In the genomic region with DNA sequence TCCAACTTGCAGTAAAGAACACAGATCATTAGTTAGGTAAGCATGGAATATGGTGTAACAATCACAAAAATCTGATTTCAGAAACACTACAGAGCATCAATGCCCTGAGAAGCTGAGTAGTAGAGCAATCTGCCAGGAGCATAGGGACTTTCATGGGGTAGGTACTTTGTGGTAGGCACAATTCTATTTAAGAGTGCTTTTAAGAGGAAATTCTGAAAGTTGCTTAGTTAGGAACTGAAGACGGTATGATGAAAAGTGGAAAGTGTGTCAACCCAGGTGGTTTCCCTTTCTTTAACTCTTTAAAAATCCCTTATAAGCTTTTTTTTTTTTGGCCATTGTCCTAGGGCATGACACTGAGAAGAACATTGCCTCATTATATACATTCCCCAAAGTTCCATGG, we compare ENCODE assay signal across 19 cellular contexts.
DNase-seq lines count a peak whose midpoint lies in the region; ATAC-seq, FAIRE-seq and TF ChIP-seq lines count a peak whose summit lies in the region.
"Had no signal": no experiment of that assay in that cellular context is flagged by ENCODE, and none has a peak within 500 bp of the region (broad histone marks: within the 10 kb centered on the region; RNA-seq: fewer than 3 reads in every experiment).

No MANE protein-coding gene starts in this region.

- H3K4me3 ChIP-seq in OCI-LY3 (ENCODE audit: low read length) (no peak overlapping the region), kidney (ENCODE audit: low read length in 2 of 2) (no peak overlapping the region), prostate gland (no peak overlapping the region)
- H3K4me3 ChIP-seq in effector memory CD4-positive, alpha-beta T cell (ENCODE audit: insufficient read depth, low read depth, low read length, poor library complexity, severe bottlenecking), result no peak overlapping the region
- H3K4me3 ChIP-seq: HAP-1 had no signal

- peak overlapping the region; percentile 19; the same call in 1 of the 2 replicates for H3K4me2 ChIP-seq in OCI-LY3 (ENCODE audit: low read length)
- H3K4me2 ChIP-seq: KMS-11 had no signal

- H3K27ac ChIP-seq in OCI-LY3 (ENCODE audit: low read length), result no peak overlapping the region
- H3K27ac ChIP-seq in kidney (ENCODE audit: low read depth in 2 of 2, low read length in 2 of 2), result no peak overlapping the region
- no peak overlapping the region for H3K27ac ChIP-seq in effector memory CD4-positive, alpha-beta T cell (ENCODE audit: insufficient read depth, low read length, poor library complexity, severe bottlenecking)
- H3K27ac ChIP-seq in prostate gland, result no peak overlapping the region
- H3K27ac ChIP-seq: KMS-11 had no signal

- H3K36me3 ChIP-seq in OCI-LY3 (replicated peaks; ENCODE audit: low read depth, low read length), result no peaks in the 10 kb centered on the region
- H3K36me3 ChIP-seq in kidney (ENCODE audit: control insufficient read depth in 1 of 2, insufficient read depth in 2 of 2, low read length in 2 of 2), result no peaks in the 10 kb centered on the region
- no peaks in the 10 kb centered on the region for H3K36me3 ChIP-seq in effector memory CD4-positive, alpha-beta T cell (ENCODE audit: control insufficient read depth, insufficient read depth, low read length)
- H3K36me3 ChIP-seq in prostate gland, result no peaks in the 10 kb centered on the region
- H3K36me3 ChIP-seq: HAP-1 had no signal

- peaks cover 23% of the 10 kb centered on the region for H3K4me1 ChIP-seq in OCI-LY3 (ENCODE audit: low read length)
- H3K4me1 ChIP-seq in kidney (ENCODE audit: control insufficient read depth in 1 of 2, insufficient read depth in 1 of 2, low read depth in 1 of 2, low read length in 2 of 2), result peaks cover 0 to under 1% of the 10 kb centered on the region in 2 donors
- no peaks in the 10 kb centered on the region for H3K4me1 ChIP-seq in effector memory CD4-positive, alpha-beta T cell (ENCODE audit: control insufficient read depth, insufficient read depth, low read length, poor library complexity, severe bottlenecking)
- H3K4me1 ChIP-seq in prostate gland (replicated peaks), result no peaks in the 10 kb centered on the region
- H3K4me1 ChIP-seq: HAP-1 had no signal

- DNase-seq in kidney, result no peak
- no peak for DNase-seq in G401 (ENCODE audit: low spot score)
- DNase-seq in effector memory CD4-positive, alpha-beta T cell, result no peak
- DNase-seq in prostate gland (ENCODE audit: low spot score), result no peak
- DNase-seq: ACHN; C1 segment of cervical spinal cord; Calu3; CD4-positive, alpha-beta T cell; DMS 273 treated with DMSO at 0.1 percent for 48 hours had no signal

- H3K9ac ChIP-seq in OCI-LY3 (ENCODE audit: low read length), result no peak overlapping the region
- no peak overlapping the region for H3K9ac ChIP-seq in kidney (ENCODE audit: low read length in 2 of 2)
- H3K9ac ChIP-seq: KMS-11 had no signal

- no peaks in the 10 kb centered on the region for H4K20me1 ChIP-seq in OCI-LY3 (ENCODE audit: insufficient read depth, low read length)

- WGBS in prostate gland, result 85% methylated on average over 1 of the region's 1 CpG

- no peaks in the 10 kb centered on the region for H3K27me3 ChIP-seq in OCI-LY3 (ENCODE audit: low read depth, low read length)
- no peaks in the 10 kb centered on the region for H3K27me3 ChIP-seq in effector memory CD4-positive, alpha-beta T cell (replicated peaks; ENCODE audit: control insufficient read depth, insufficient read depth, low read length, poor library complexity, severe bottlenecking)
- no peaks in the 10 kb centered on the region for H3K27me3 ChIP-seq in prostate gland (replicated peaks; ENCODE audit: insufficient read depth)

- intact Hi-C loops in kidney (cut with DNase I) (no loop called here), prostate gland (cut with DNase I) (no loop called here)

- TF ChIP-seq CTCF in OCI-LY3 (IDR thresholded peaks at IDR 0.05; ENCODE audit: low read depth, low read length) (no peak), kidney (IDR thresholded peaks at IDR 0.05; ENCODE audit: borderline replicate concordance, extremely low read depth, insufficient read depth) (no peak), prostate gland (IDR thresholded peaks at IDR 0.05) (no peak)

- ATAC-seq in GM18870 (IDR thresholded peaks at IDR 0.05; ENCODE audit: unreplicated experiment) (peak; percentile 57), GM19043 (IDR thresholded peaks at IDR 0.05; ENCODE audit: low read depth, unreplicated experiment) (peak; percentile 44), HG02642 (IDR thresholded peaks at IDR 0.05; ENCODE audit: poor library complexity, unreplicated experiment) (peak; percentile 54)
- ATAC-seq: HepG2 had no signal

- in situ Hi-C loops in G401 (cut with HindIII; ENCODE audit: low sequenced_read_pairs), result no loop called here

- H2AFZ ChIP-seq in OCI-LY3 (ENCODE audit: low read depth, low read length), result no peak overlapping the region

- no peak for FAIRE-seq in kidney (lab: Jason Lieb, UNC)
- FAIRE-seq: GM12891, H1, HepG2, HTR-8/SVneo had no signal

- H3K9me3 ChIP-seq in OCI-LY3 (ENCODE audit: insufficient read depth, low read length), result no peaks in the 10 kb centered on the region
- no peaks in the 10 kb centered on the region for H3K9me3 ChIP-seq in kidney (ENCODE audit: control insufficient read depth in 1 of 2, low read length in 2 of 2)
- H3K9me3 ChIP-seq in effector memory CD4-positive, alpha-beta T cell (ENCODE audit: control insufficient read depth, low read length), result no peaks in the 10 kb centered on the region
- no peaks in the 10 kb centered on the region for H3K9me3 ChIP-seq in prostate gland
- H3K9me3 ChIP-seq: HAP-1 had no signal

- H3K79me2 ChIP-seq in OCI-LY3 (ENCODE audit: low read length), result no peaks in the 10 kb centered on the region

- TF ChIP-seq POLR2A in prostate gland (IDR thresholded peaks at IDR 0.05), result no peak
